In genomic region chr13:25080773-25081172, GRCh38 we compare ENCODE assay signal across 25 cellular contexts. TPM values are rescaled to one million over a fixed set of nuclear protein-coding genes. Genes with fewer than 3 reads are reported as not detected.
"Had no signal": no experiment of that assay in that cellular context is flagged by ENCODE, and none has a peak within 500 bp of the region (broad histone marks: within the 10 kb centered on the region; RNA-seq: fewer than 3 reads in every experiment).

No MANE protein-coding gene starts in this region.

- ATAC-seq: esophagus mucosa; gastrocnemius medialis; left ventricle myocardium superior; natural killer cell; psoas muscle; right cardiac atrium; stimulated activated memory B cell treated with anti-CD40 and anti-IgM and Interleukin-4, amounts not matched to agents 10 μg/mL and 1 μg/mL and 100 μg/mL, for 72 hours; stimulated activated naive CD8-positive, alpha-beta T cell treated with anti-CD3 and anti-CD28 coated beads, Interleukin-15, Interleukin-2, amounts not matched to agents 100 U/mL and 50 U/mL, for 24 hours had no signal

- H3K9me3 Mint-ChIP-seq: memory B cell; natural killer cell; stimulated activated memory B cell treated with anti-CD40 and anti-IgM and Interleukin-4, amounts not matched to agents 10 μg/mL and 1 μg/mL and 100 μg/mL, for 72 hours had no signal

- H3K9me3 ChIP-seq: gastrocnemius medialis, ovary, psoas muscle, spleen, thoracic aorta, tibial nerve, upper lobe of left lung had no signal

- H3K27ac Mint-ChIP-seq: memory B cell; natural killer cell; stimulated activated memory B cell treated with anti-CD40 and anti-IgM and Interleukin-4, amounts not matched to agents 10 μg/mL and 1 μg/mL and 100 μg/mL, for 72 hours had no signal

- H3K4me3 Mint-ChIP-seq: memory B cell; natural killer cell; stimulated activated memory B cell treated with anti-CD40 and anti-IgM and Interleukin-4, amounts not matched to agents 10 μg/mL and 1 μg/mL and 100 μg/mL, for 72 hours had no signal

- H3K36me3 ChIP-seq: gastrocnemius medialis, ovary, spleen, thoracic aorta, tibial nerve, upper lobe of left lung had no signal

- H3K4me1 ChIP-seq: gastrocnemius medialis, psoas muscle, spleen, tibial nerve, upper lobe of left lung had no signal

- H3K36me3 Mint-ChIP-seq: memory B cell; natural killer cell; stimulated activated memory B cell treated with anti-CD40 and anti-IgM and Interleukin-4, amounts not matched to agents 10 μg/mL and 1 μg/mL and 100 μg/mL, for 72 hours had no signal

- H3K27me3 ChIP-seq: dorsolateral prefrontal cortex, gastrocnemius medialis, ovary, spleen, tibial nerve, upper lobe of left lung had no signal

- H3K4me1 Mint-ChIP-seq: memory B cell; natural killer cell; stimulated activated memory B cell treated with anti-CD40 and anti-IgM and Interleukin-4, amounts not matched to agents 10 μg/mL and 1 μg/mL and 100 μg/mL, for 72 hours had no signal

- H3K27ac ChIP-seq: dorsolateral prefrontal cortex, gastrocnemius medialis, ovary, psoas muscle, skin epidermis, spleen, thoracic aorta, tibial nerve, upper lobe of left lung had no signal

- H3K4me3 ChIP-seq: dorsolateral prefrontal cortex, gastrocnemius medialis, lung, ovary, psoas muscle, skin epidermis, spleen, thoracic aorta, tibial nerve, upper lobe of left lung had no signal

- DNase-seq: dorsolateral prefrontal cortex; effector CD4-positive, alpha-beta T cell; foreskin fibroblast; gastrocnemius medialis; head of caudate nucleus; left ventricle myocardium superior; natural killer cell; occipital lobe; ovary; posterior cingulate gyrus; psoas muscle; right cardiac atrium; spleen; stimulated activated CD4-positive, alpha-beta T cell treated with anti-CD3 and anti-CD28 coated beads, Interleukin-4, amount 100 ng/mL, for 4 hours; stimulated activated naive CD8-positive, alpha-beta T cell treated with anti-CD3 and anti-CD28 coated beads, Interleukin-15, Interleukin-2, amounts not matched to agents 100 U/mL and 50 U/mL, for 24 hours; substantia nigra; upper lobe of left lung had no signal

RNA-seq across cellular contexts. Expression of gene PABPC3, which starts 15.2 kb away (rescaled TPM):
- total RNA-seq: gastrocnemius medialis, occipital lobe, thoracic aorta had no signal
- polyA plus RNA-seq: neural cell had no signal
